22 cellular contexts compared by ENCODE assay signal in genomic region chr10:88660593-88660884, GRCh38. TPM values are rescaled to one million over a fixed set of nuclear protein-coding genes. Genes with fewer than 3 reads are reported as not detected.
DNase-seq lines count a peak whose midpoint lies in the region; ATAC-seq, FAIRE-seq and TF ChIP-seq lines count a peak whose summit lies in the region.
"Had no signal": no experiment of that assay in that cellular context is flagged by ENCODE, and none has a peak within 500 bp of the region (broad histone marks: within the 10 kb centered on the region; RNA-seq: fewer than 3 reads in every experiment).

No MANE protein-coding gene starts in this region.

- dilution Hi-C loops in endothelial cell of umbilical vein (cut with MboI; ENCODE audit: extremely low pct_ligation_motif_present, low sequenced_read_pairs) = no loop called here

- H3K27ac ChIP-seq in endothelial cell of umbilical vein (ENCODE audit: insufficient read depth, low read depth, low read length) (no peak overlapping the region), upper lobe of right lung (no peak overlapping the region)
- H3K27ac ChIP-seq: SJSA1 had no signal

- no peaks in the 10 kb centered on the region for H3K79me2 ChIP-seq in endothelial cell of umbilical vein (ENCODE audit: control insufficient read depth, insufficient read depth, low read length)

- H3K9me1 ChIP-seq in endothelial cell of umbilical vein (replicated peaks; ENCODE audit: control insufficient read depth, extremely low read depth, insufficient read depth, low read length) = no peaks in the 10 kb centered on the region

- no peaks in the 10 kb centered on the region for H3K9me3 Mint-ChIP-seq in osteocyte (ENCODE audit: unreplicated experiment)

- TF ChIP-seq CTCF in endothelial cell of umbilical vein (IDR thresholded peaks at IDR 0.05; ENCODE audit: extremely low read depth in 1 of 2, insufficient read depth in 1 of 2, low read depth in 1 of 2, low read length in 2 of 2) (no peak), osteocyte (IDR thresholded peaks at IDR 0.05) (no peak), upper lobe of right lung (IDR thresholded peaks at IDR 0.05) (no peak), GM10248 (IDR thresholded peaks at IDR 0.05; ENCODE audit: control extremely low read depth, extremely low read depth, low read depth, missing control alignments) (no peak)

- no peaks in the 10 kb centered on the region for H3K36me3 ChIP-seq in endothelial cell of umbilical vein (ENCODE audit: control insufficient read depth in 2 of 2, extremely low read depth in 1 of 2, insufficient read depth in 2 of 2, low read length in 2 of 2)
- H3K36me3 ChIP-seq in upper lobe of right lung = no peaks in the 10 kb centered on the region
- H3K36me3 ChIP-seq: BE2C, SJSA1 had no signal

- CTCF ChIA-PET in endothelial cell of umbilical vein (lab: Charles Lee) (interaction anchor here (1.3 to 1.5 kb wide), 3 partner anchors 77 to 225 kb away, joined by 3 to 5 read pairs (median 4); partner anchors contain the start of gene RNLS), GM10248 (lab: Yijun Ruan, JAX) (interaction anchor here (1.2 to 2.4 kb wide), 5 partner anchors 9 to 95 kb away, joined by 3 to 8 read pairs (median 4); no protein-coding TSS in a partner anchor)

- TF ChIP-seq POLR2A in endothelial cell of umbilical vein (IDR thresholded peaks at IDR 0.05; ENCODE audit: low read depth, low read length) = no peak

- H3K4me2 ChIP-seq in endothelial cell of umbilical vein (ENCODE audit: insufficient read depth, low read length) = no peak overlapping the region

- H3K36me3 Mint-ChIP-seq in osteocyte (ENCODE audit: unreplicated experiment) = no peaks in the 10 kb centered on the region
- H3K36me3 Mint-ChIP-seq: CD4-positive, CD25-positive, alpha-beta regulatory T cell had no signal

- H3K4me3 ChIP-seq in endothelial cell of umbilical vein (replicated peaks in 1 of 3; ENCODE audit: insufficient read depth in 1 of 3, low read depth in 1 of 3, low read length in 3 of 3) (no peak overlapping the region), upper lobe of right lung (no peak overlapping the region)
- H3K4me3 ChIP-seq: SJSA1 had no signal

- H3K27ac Mint-ChIP-seq in osteocyte (ENCODE audit: unreplicated experiment) = peak overlapping the region; percentile 6
- H3K27ac Mint-ChIP-seq: CD4-positive, CD25-positive, alpha-beta regulatory T cell had no signal

- no peaks in the 10 kb centered on the region for H4K20me1 ChIP-seq in endothelial cell of umbilical vein (replicated peaks; ENCODE audit: control insufficient read depth, extremely low read depth, insufficient read depth, low read length)

- no peak overlapping the region for H3K4me3 Mint-ChIP-seq in osteocyte (ENCODE audit: unreplicated experiment)
- H3K4me3 Mint-ChIP-seq: CD4-positive, CD25-positive, alpha-beta regulatory T cell had no signal

- intact Hi-C loops in endothelial cell of umbilical vein (cut with micrococcal nuclease) (no loop called here), upper lobe of right lung (cut with DNase I) (no loop called here)

- H3K9me3 ChIP-seq in endothelial cell of umbilical vein (replicated peaks; ENCODE audit: control insufficient read depth, insufficient read depth, low read length) (no peaks in the 10 kb centered on the region), upper lobe of right lung (no peaks in the 10 kb centered on the region)
- H3K9me3 ChIP-seq: BE2C, SJSA1 had no signal

- POLR2A ChIA-PET in endothelial cell of umbilical vein (lab: Charles Lee) = no interaction called here
- POLR2A ChIA-PET in GM10248 (lab: Yijun Ruan, JAX) = no interaction called here

- no peaks in the 10 kb centered on the region for H3K27me3 Mint-ChIP-seq in osteocyte (ENCODE audit: unreplicated experiment)

- ATAC-seq in upper lobe of right lung (no peak), GM21447 (IDR thresholded peaks at IDR 0.05; ENCODE audit: unreplicated experiment) (no peak)
- ATAC-seq: Right ventricle myocardium inferior had no signal

- BruUV-seq in endothelial cell of umbilical vein (replicated peaks; lab: Mats Ljungman, UMichigan) = no TSS peak

- DNase-seq in GM03348 (ENCODE audit: low spot score) = peak; percentile 6
- DNase-seq in NCI-H69 (lab: John Stamatoyannopoulos, UW) = peak; percentile 35
- peak; percentile 31 for DNase-seq in endothelial cell of umbilical vein (ENCODE audit: low read depth, low spot score)
- DNase-seq in osteocyte (ENCODE audit: extremely low spot score, unreplicated experiment) = no peak
- no peak for DNase-seq in upper lobe of right lung
- no peak for DNase-seq in T1000 (lab: John Stamatoyannopoulos, UW)
- no peak for DNase-seq in GM10248 (ENCODE audit: extremely low spot score)
- DNase-seq: BE2C; CD4-positive, CD25-positive, alpha-beta regulatory T cell; DMS79 treated with DMSO at 0.1 percent for 48 hours; Kasumi-1; NCI-H1417; NCI-H1694 treated with DMSO at 0.1 percent for 48 hours; NCI-H2081 treated with DMSO at 0.1 percent for 48 hours; NCI-H2171 treated with DMSO at 0.1 percent for 48 hours; NCI-H524 treated with DMSO at 0.1 percent for 48 hours had no signal

- peaks cover 29% of the 10 kb centered on the region for H3K4me1 Mint-ChIP-seq in osteocyte (ENCODE audit: unreplicated experiment)
- H3K4me1 Mint-ChIP-seq: CD4-positive, CD25-positive, alpha-beta regulatory T cell had no signal

- H3K9ac ChIP-seq in endothelial cell of umbilical vein (replicated peaks; ENCODE audit: extremely low read depth, insufficient read depth, low read length) = no peak overlapping the region

- peaks cover 8% of the 10 kb centered on the region for H3K4me1 ChIP-seq in endothelial cell of umbilical vein (ENCODE audit: control insufficient read depth, extremely low read depth, insufficient read depth, low read length)
- H3K4me1 ChIP-seq in upper lobe of right lung = no peaks in the 10 kb centered on the region
- H3K4me1 ChIP-seq: BE2C had no signal

- FAIRE-seq in endothelial cell of umbilical vein (lab: Jason Lieb, UNC) = no peak
- FAIRE-seq: A204.1, H1 had no signal

- H2AFZ ChIP-seq in endothelial cell of umbilical vein (ENCODE audit: low read depth, low read length) = peak overlapping the region; percentile 35

- no peaks in the 10 kb centered on the region for H3K27me3 ChIP-seq in endothelial cell of umbilical vein (ENCODE audit: control insufficient read depth in 2 of 2, insufficient read depth in 2 of 2, low read length in 2 of 2)
- no peaks in the 10 kb centered on the region for H3K27me3 ChIP-seq in upper lobe of right lung
- H3K27me3 ChIP-seq: BE2C, SJSA1 had no signal

TF ChIP-seq in endothelial cell of umbilical vein, 7 proteins besides CTCF, POLR2A, EP300 and RAD21:
- no peak for TF ChIP-seq EZH2 (IDR thresholded peaks at IDR 0.05; ENCODE audit: borderline replicate concordance, low read depth, low read length, severe bottlenecking)
- no peak for TF ChIP-seq JUN (IDR thresholded peaks at IDR 0.05; ENCODE audit: borderline replicate concordance, insufficient read depth, insufficient read length, low read depth)
- TF ChIP-seq FOS (IDR thresholded peaks at IDR 0.05; ENCODE audit: borderline replicate concordance, insufficient read depth, low read length) = peak; percentile 38
- no peak for TF ChIP-seq MAX (IDR thresholded peaks at IDR 0.05; ENCODE audit: insufficient read depth, insufficient read length)
- TF ChIP-seq MYC (IDR thresholded peaks at IDR 0.05; ENCODE audit: low read depth, low read length) = no peak
- TF ChIP-seq POLR2AphosphoS5 (IDR thresholded peaks at IDR 0.05; ENCODE audit: insufficient read depth, low read depth, low read length) = no peak
- no peak for TF ChIP-seq GATA2 (IDR thresholded peaks at IDR 0.05; ENCODE audit: insufficient read depth, insufficient read length, low read depth, low read length)
TF ChIP-seq in endothelial cell of umbilical vein: peak in this region for 1.

RNA-seq across cellular contexts. Expression of gene LIPF, which starts 3.7 kb away (rescaled TPM):
- total RNA-seq in endothelial cell of umbilical vein (not detected in 2 replicates), osteocyte (not detected in 2 replicates), upper lobe of right lung (not detected)
- polyA plus RNA-seq in endothelial cell of umbilical vein = not detected in 2 replicates
- polyA plus RNA-seq in endothelial cell of umbilical vein (2011; cell fraction: cytosol; rRNA removed) = not detected in 2 replicates
- not detected in 2 replicates for polyA plus RNA-seq in endothelial cell of umbilical vein (2011; cell fraction: nucleus; rRNA removed)
- polyA plus RNA-seq in endothelial cell of umbilical vein (2012) = not detected in 2 replicates
- not detected in 2 replicates for polyA minus RNA-seq in endothelial cell of umbilical vein
- polyA minus RNA-seq in endothelial cell of umbilical vein (2011; cell fraction: cytosol; rRNA and poly(A)+ RNA removed) = not detected
- not detected in 2 replicates for polyA minus RNA-seq in endothelial cell of umbilical vein (2011; cell fraction: nucleus; rRNA and poly(A)+ RNA removed)
- total RNA-seq: CD4-positive, CD25-positive, alpha-beta regulatory T cell; H1; MCF 10A; Right ventricle myocardium inferior; SJSA1 had no signal
- polyA plus RNA-seq: CD4-positive, CD25-positive, alpha-beta regulatory T cell; H1 had no signal

RNA-seq across cellular contexts. Expression of gene LIPK, which starts 45.5 kb away (rescaled TPM):
- total RNA-seq in endothelial cell of umbilical vein (not detected in 2 replicates), osteocyte (not detected in 2 replicates), upper lobe of right lung (not detected)
- polyA plus RNA-seq in endothelial cell of umbilical vein = not detected in 2 replicates
- polyA plus RNA-seq in endothelial cell of umbilical vein (2011; cell fraction: cytosol; rRNA removed) = not detected in 2 replicates
- not detected in 2 replicates for polyA plus RNA-seq in endothelial cell of umbilical vein (2011; cell fraction: nucleus; rRNA removed)
- polyA plus RNA-seq in endothelial cell of umbilical vein (2012) = not detected in 2 replicates
- not detected in 2 replicates for polyA minus RNA-seq in endothelial cell of umbilical vein
- not detected for polyA minus RNA-seq in endothelial cell of umbilical vein (2011; cell fraction: cytosol; rRNA and poly(A)+ RNA removed)
- polyA minus RNA-seq in endothelial cell of umbilical vein (2011; cell fraction: nucleus; rRNA and poly(A)+ RNA removed) = not detected in 2 replicates
- total RNA-seq: CD4-positive, CD25-positive, alpha-beta regulatory T cell; H1; MCF 10A; Right ventricle myocardium inferior; SJSA1 had no signal
- polyA plus RNA-seq: CD4-positive, CD25-positive, alpha-beta regulatory T cell; H1 had no signal

Comparison
In these comparisons a context has a peak if more than half of its experiments do, and no peak if none do; other contexts are left out.
1. DNase-seq: peak in GM03348 (single experiment), NCI-H69 (single experiment) and endothelial cell of umbilical vein (single experiment); none in osteocyte (single experiment), upper lobe of right lung (single experiment), T1000 (single experiment) and GM10248 (single experiment).